ENCODE assay signal across 13 cellular contexts in the genomic region with DNA sequence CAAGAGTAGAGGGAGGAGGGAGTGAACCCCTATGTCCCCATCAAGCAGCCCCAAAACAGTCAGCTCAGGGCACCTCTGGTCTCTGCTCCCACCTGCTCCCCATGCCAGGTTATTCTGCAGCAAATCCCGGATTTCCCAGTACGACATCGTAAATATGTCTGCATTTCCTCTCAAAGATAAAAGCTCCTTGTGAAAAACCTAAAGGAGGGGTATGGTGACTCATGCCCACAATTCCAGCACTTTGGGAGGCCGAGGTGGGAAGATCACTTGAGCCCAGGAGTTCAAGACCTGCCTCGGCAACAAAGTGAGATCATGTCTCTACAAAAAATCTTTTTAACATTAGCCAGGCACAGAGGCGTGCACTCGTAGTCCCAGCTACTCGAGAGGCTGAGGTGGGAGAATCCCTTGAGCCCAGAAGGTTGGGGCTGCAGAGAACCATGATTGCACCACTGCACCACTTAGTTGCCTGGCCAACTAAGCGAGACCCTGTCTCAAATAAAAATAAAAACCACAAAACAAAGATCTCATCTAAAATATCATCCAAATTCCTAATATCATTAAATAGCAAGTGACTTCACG. TPM values are rescaled to one million over a fixed set of nuclear protein-coding genes. Genes with fewer than 3 reads are reported as not detected.
A peak's percentile ranks its signal among the peaks of the same experiment; 100 is the strongest.
DNase-seq lines count a peak whose midpoint lies in the region; ATAC-seq and TF ChIP-seq lines count a peak whose summit lies in the region.
"Had no signal": no experiment of that assay in that cellular context is flagged by ENCODE, and none has a peak within 500 bp of the region (broad histone marks: within the 10 kb centered on the region; RNA-seq: fewer than 3 reads in every experiment).

No MANE protein-coding gene starts in this region.

- CTCF ChIA-PET in PC-3 (lab: Charles Lee) = interaction anchor here (0.7 kb wide), 1 partner anchor 52 kb away, joined by 3 read pairs; no protein-coding TSS in a partner anchor

- H3K9me2 ChIP-seq in PC-3 (replicated peaks; ENCODE audit: low read length) = no peaks in the 10 kb centered on the region

- H3K79me2 ChIP-seq in PC-3 (ENCODE audit: low read length) = peaks cover 87% of the 10 kb centered on the region

- no peaks in the 10 kb centered on the region for H3K27me3 ChIP-seq in PC-3 (ENCODE audit: low read length)
- H3K27me3 ChIP-seq: right lobe of liver had no signal

- peak overlapping the region; percentile 61 for H3K4me3 ChIP-seq in PC-3 (ENCODE audit: low read length)
- H3K4me3 ChIP-seq: GM12878, lung, right lobe of liver had no signal

- H3K4me1 Mint-ChIP-seq in endothelial cell (ENCODE audit: unreplicated experiment) (peaks cover 16% of the 10 kb centered on the region), nephron progenitor cell (peaks cover 32% of the 10 kb centered on the region)

- POLR2A ChIA-PET in PC-3 (lab: Charles Lee; ENCODE audit: unreplicated experiment) = no interaction called here

- peaks cover 33% of the 10 kb centered on the region for H3K4me1 ChIP-seq in PC-3 (ENCODE audit: insufficient read depth, low read length)
- H3K4me1 ChIP-seq: right lobe of liver had no signal

- H3K27me3 Mint-ChIP-seq in endothelial cell (ENCODE audit: unreplicated experiment) = peaks cover 6% of the 10 kb centered on the region
- H3K27me3 Mint-ChIP-seq in nephron progenitor cell (ENCODE audit: low read depth, poor library complexity) = peaks cover 15% of the 10 kb centered on the region
- H3K27me3 Mint-ChIP-seq: CD4-positive, alpha-beta memory T cell had no signal

- H3K9me3 Mint-ChIP-seq in endothelial cell (ENCODE audit: unreplicated experiment) (no peaks in the 10 kb centered on the region), nephron progenitor cell (peaks cover 20% of the 10 kb centered on the region)
- H3K9me3 Mint-ChIP-seq: CD4-positive, alpha-beta memory T cell had no signal

- H3K4me3 Mint-ChIP-seq in endothelial cell (ENCODE audit: unreplicated experiment) = no peak overlapping the region
- no peak overlapping the region for H3K4me3 Mint-ChIP-seq in nephron progenitor cell
- H3K4me3 Mint-ChIP-seq: CD4-positive, alpha-beta memory T cell had no signal

- H2AFZ ChIP-seq in PC-3 (ENCODE audit: low read length) = no peak overlapping the region

- peaks cover 11% of the 10 kb centered on the region for H3F3A ChIP-seq in PC-3 (ENCODE audit: low read length, unreplicated experiment)

- TF ChIP-seq CTCF in PC-3 (conservative IDR thresholded peaks at IDR 0.05; ENCODE audit: low read depth, low read length) = no peak
- TF ChIP-seq CTCF in endothelial cell (IDR thresholded peaks at IDR 0.05; ENCODE audit: unreplicated experiment) = no peak
- TF ChIP-seq CTCF in nephron progenitor cell (IDR thresholded peaks at IDR 0.05) = no peak

- H3K27ac ChIP-seq in PC-3 (ENCODE audit: low read length) = peak overlapping the region; percentile 94
- H3K27ac ChIP-seq: right lobe of liver had no signal

- 0 out of 2 replicates have a peak, but pooled peaks cover 6% of the 10 kb centered on the region for H3K36me3 ChIP-seq in PC-3 (ENCODE audit: low read depth, low read length)
- H3K36me3 ChIP-seq: right lobe of liver had no signal

- H3K9me3 ChIP-seq in PC-3 (ENCODE audit: low read length) = no peaks in the 10 kb centered on the region
- H3K9me3 ChIP-seq: right lobe of liver had no signal

- H3K9ac ChIP-seq in PC-3 (ENCODE audit: low read length) = peak overlapping the region; percentile 77

- intact Hi-C loops in PC-3 (cut with micrococcal nuclease) = no loop called here

- peak overlapping the region; percentile 82 for H3K4me2 ChIP-seq in PC-3 (ENCODE audit: low read length)

- BruUV-seq in PC-3 (replicated peaks; lab: Mats Ljungman, UMichigan) = no TSS peak

- ATAC-seq in PC-3 (peak; percentile 34), HG03439 (IDR thresholded peaks at IDR 0.05; ENCODE audit: unreplicated experiment) (no peak)
- ATAC-seq: GM12878 had no signal

- H3K27ac Mint-ChIP-seq in endothelial cell (ENCODE audit: unreplicated experiment) = peak overlapping the region; percentile 78
- peak overlapping the region; percentile 32 for H3K27ac Mint-ChIP-seq in nephron progenitor cell

- DNase-seq in EH (ENCODE audit: low read depth) (peak; percentile 51), PC-3 (peak; percentile 80), endothelial cell (ENCODE audit: low spot score) (no peak), nephron progenitor cell (no peak), midbrain (lab: John Stamatoyannopoulos, UW) (no peak), DMS53 (lab: John Stamatoyannopoulos, UW) (no peak), NCI-H526 treated with DMSO at 0.1 percent for 48 hours (lab: John Stamatoyannopoulos, UW) (no peak)
- DNase-seq: CD4-positive, alpha-beta memory T cell; NCI-H1930; right lobe of liver had no signal

- H3K36me3 Mint-ChIP-seq in endothelial cell (ENCODE audit: low read depth, unreplicated experiment) (no peaks in the 10 kb centered on the region), nephron progenitor cell (ENCODE audit: low read depth) (peaks cover 6% of the 10 kb centered on the region)
- H3K36me3 Mint-ChIP-seq: CD4-positive, alpha-beta memory T cell had no signal

- peaks cover 23% of the 10 kb centered on the region for H4K20me1 ChIP-seq in PC-3 (ENCODE audit: low read length)

RNA-seq across cellular contexts. Expression of a gene that starts 7.1 kb away (rescaled TPM):
- 164 and 165 TPM in 2 replicates for total RNA-seq in PC-3 (2014; rRNA removed)
- 35.1 TPM for total RNA-seq in endothelial cell (ENCODE audit: unreplicated experiment)

RNA-seq across cellular contexts. Expression of a gene that starts 33.3 kb away (rescaled TPM):
- 41.0 and 42.9 TPM in 2 replicates for total RNA-seq in PC-3 (2014; rRNA removed)
- total RNA-seq in endothelial cell (ENCODE audit: unreplicated experiment) = 0.10 TPM
- total RNA-seq: CD4-positive, alpha-beta memory T cell had no signal

RNA-seq across cellular contexts. Expression of a gene that starts 38.1 kb away (rescaled TPM):
- total RNA-seq in PC-3 (2014; rRNA removed) (11.1 and 14.1 TPM in 2 replicates), endothelial cell (ENCODE audit: unreplicated experiment) (0.36 TPM)

Comparison
In these comparisons a context has a peak if more than half of its experiments do, and no peak if none do; other contexts are left out.
1. DNase-seq: peak in EH (single experiment) and PC-3 (single experiment); none in endothelial cell (single experiment), nephron progenitor cell (single experiment), midbrain (single experiment), DMS53 (single experiment) and NCI-H526 treated with DMSO at 0.1 percent for 48 hours (single experiment).
2. RNA of a gene that starts 33.3 kb away (total RNA-seq): 41.0 to 42.9 TPM in PC-3; 0.10 TPM in endothelial cell (single experiment); every median in the first group is over 10 times any median in the second.